29 cellular contexts compared by ENCODE assay signal in the genomic region with DNA sequence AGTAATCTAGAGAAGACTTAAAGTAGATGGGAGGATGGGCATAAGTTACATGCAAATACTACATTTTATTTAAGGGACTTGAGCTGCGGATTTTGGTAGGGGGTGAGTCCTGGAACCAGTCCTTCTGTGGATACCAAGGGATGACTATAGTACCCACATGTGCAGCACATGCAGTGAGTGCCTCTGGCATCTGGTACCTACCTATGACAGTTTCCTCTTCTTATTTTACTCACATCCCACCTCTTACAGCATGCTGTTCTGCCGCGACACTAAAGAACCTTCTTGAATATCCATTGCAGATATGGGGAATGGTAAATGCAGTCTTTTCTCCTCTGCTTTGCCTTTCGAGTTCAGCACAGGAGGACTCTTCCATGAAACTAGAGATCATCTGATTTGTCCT. TPM values are rescaled to one million over a fixed set of nuclear protein-coding genes. Genes with fewer than 3 reads are reported as not detected.
DNase-seq lines count a peak whose midpoint lies in the region; ATAC-seq, FAIRE-seq and TF ChIP-seq lines count a peak whose summit lies in the region.
"Had no signal": no experiment of that assay in that cellular context is flagged by ENCODE, and none has a peak within 500 bp of the region (broad histone marks: within the 10 kb centered on the region; RNA-seq: fewer than 3 reads in every experiment).

No MANE protein-coding gene starts in this region.

- no peaks in the 10 kb centered on the region for H3K27me3 Mint-ChIP-seq in activated CD8-positive, alpha-beta T cell treated with anti-CD3 and anti-CD28 coated beads for 36 hours
- H3K27me3 Mint-ChIP-seq in activated CD8-positive, alpha-beta T cell treated with anti-CD3 and anti-CD28 coated beads, Interleukin-2, amount 10 ng/mL, durations not matched to agents 7 days and 5 days (ENCODE audit: low read depth) = no peaks in the 10 kb centered on the region
- no peaks in the 10 kb centered on the region for H3K27me3 Mint-ChIP-seq in astrocyte (ENCODE audit: low read depth, unreplicated experiment)
- H3K27me3 Mint-ChIP-seq in nephron (ENCODE audit: low read depth) = peaks cover 4% of the 10 kb centered on the region
- H3K27me3 Mint-ChIP-seq: activated naive CD8-positive, alpha-beta T cell treated with anti-CD3 and anti-CD28 coated beads, Interleukin-2, amount 10 ng/mL, durations not matched to agents 7 days and 5 days; IgD-negative memory B cell had no signal

- intact Hi-C loops in activated CD8-positive, alpha-beta T cell treated with anti-CD3 and anti-CD28 coated beads for 36 hours (cut with micrococcal nuclease) = no loop called here
- intact Hi-C loops in HCT116 (cut with micrococcal nuclease) = no loop called here

- H3K4me1 Mint-ChIP-seq in activated CD8-positive, alpha-beta T cell treated with anti-CD3 and anti-CD28 coated beads for 36 hours (ENCODE audit: low read depth) = peaks cover 41% of the 10 kb centered on the region
- H3K4me1 Mint-ChIP-seq in activated CD8-positive, alpha-beta T cell treated with anti-CD3 and anti-CD28 coated beads, Interleukin-2, amount 10 ng/mL, durations not matched to agents 7 days and 5 days (ENCODE audit: low read depth) = peaks cover 26% of the 10 kb centered on the region
- peaks cover 17% of the 10 kb centered on the region for H3K4me1 Mint-ChIP-seq in astrocyte (ENCODE audit: low read depth, unreplicated experiment)
- peaks cover 47% of the 10 kb centered on the region for H3K4me1 Mint-ChIP-seq in nephron

- peaks cover 63% of the 10 kb centered on the region for H3K79me2 ChIP-seq in HCT116 (ENCODE audit: insufficient read depth, low read length)
- peaks cover 39% of the 10 kb centered on the region for H3K79me2 ChIP-seq in astrocyte (ENCODE audit: insufficient read depth, low read length)

- RAD21 ChIA-PET in HCT116 (lab: Charles Lee; ENCODE audit: low non-redundant PET in 1 of 2, low total read pairs in 2 of 2, uncharacterized antibody in 2 of 2, unreplicated experiment in 2 of 2) = no interaction called here

- no peak for ATAC-seq in activated CD8-positive, alpha-beta T cell treated with anti-CD3 and anti-CD28 coated beads for 36 hours
- ATAC-seq in activated CD8-positive, alpha-beta T cell treated with anti-CD3 and anti-CD28 coated beads, Interleukin-2, amount 10 ng/mL, durations not matched to agents 7 days and 5 days = no peak
- ATAC-seq in HCT116 = no peak
- no peak for ATAC-seq in GM21515 (IDR thresholded peaks at IDR 0.05; ENCODE audit: unreplicated experiment)
- ATAC-seq: activated CD4-positive, CD25-positive, alpha-beta regulatory T cell treated with anti-CD3 and anti-CD28 coated beads, Interleukin-2, amount 50 U/mL, for 24 hours; heart right ventricle; upper lobe of right lung had no signal

- CTCF ChIA-PET in activated CD8-positive, alpha-beta T cell treated with anti-CD3 and anti-CD28 coated beads for 36 hours (lab: Charles Lee) = interaction anchor here (5.0 kb wide), 1 partner anchor 350 kb away, joined by 37 read pairs; no protein-coding TSS in a partner anchor
- CTCF ChIA-PET in activated CD8-positive, alpha-beta T cell treated with anti-CD3 and anti-CD28 coated beads, Interleukin-2, amount 10 ng/mL, durations not matched to agents 7 days and 5 days (lab: Charles Lee) = interaction anchor here (2.2 to 3.9 kb wide), 2 partner anchors 7 to 351 kb away, joined by 8 to 32 read pairs; no protein-coding TSS in a partner anchor
- CTCF ChIA-PET in HCT116 (lab: Charles Lee) = no interaction called here

- H2AFZ ChIP-seq in HCT116 (ENCODE audit: low read depth, low read length, poor library complexity, severe bottlenecking) (no peak overlapping the region), astrocyte (ENCODE audit: low read depth, low read length) (no peak overlapping the region)

- no peaks in the 10 kb centered on the region for H3K9me2 ChIP-seq in HCT116 (ENCODE audit: insufficient read depth)

- TF ChIP-seq RAD21 in HCT116 (IDR thresholded peaks at IDR 0.05; ENCODE audit: low read depth) = no peak

- H3K4me3 ChIP-seq in HCT116 (replicated peaks in 1 of 2; ENCODE audit: low read depth in 1 of 2, low read length in 2 of 2) (no peak overlapping the region), astrocyte (ENCODE audit: insufficient read depth, low read depth, low read length) (no peak overlapping the region)
- H3K4me3 ChIP-seq: lung had no signal

- H3K4me1 ChIP-seq in HCT116 (ENCODE audit: control insufficient read depth in 1 of 2, insufficient read depth in 2 of 2, low read length in 2 of 2) (peaks cover 11 to 24% of the 10 kb centered on the region in 2 experiments; a peak in 3 of 4 replicates), astrocyte (ENCODE audit: insufficient read depth, low read length) (peaks cover 16% of the 10 kb centered on the region)

- BruUV-seq in HCT116 (replicated peaks; lab: Mats Ljungman, UMichigan) = no TSS peak

- FAIRE-seq in astrocyte (lab: Jason Lieb, UNC) = no peak
- FAIRE-seq: GM19239, RCC 7860 had no signal

- H3K27ac ChIP-seq in HCT116 (ENCODE audit: low read depth, low read length) (no peak overlapping the region), astrocyte (ENCODE audit: low read depth, low read length) (no peak overlapping the region)
- H3K27ac ChIP-seq: brain microvascular endothelial cell, heart right ventricle, HL-60, SK-N-MC, upper lobe of right lung had no signal

- POLR2A ChIA-PET in activated CD8-positive, alpha-beta T cell treated with anti-CD3 and anti-CD28 coated beads for 36 hours (lab: Charles Lee) = interaction anchor here (1.3 to 2.5 kb wide), 2 partner anchors 10 to 22 kb away, joined by 5 to 10 read pairs; no protein-coding TSS in a partner anchor
- POLR2A ChIA-PET in activated CD8-positive, alpha-beta T cell treated with anti-CD3 and anti-CD28 coated beads, Interleukin-2, amount 10 ng/mL, durations not matched to agents 7 days and 5 days (lab: Charles Lee) = no interaction called here
- POLR2A ChIA-PET in HCT116 (lab: Charles Lee) = interaction anchor here (0.7 kb wide), 1 partner anchor 403 kb away, joined by 4 read pairs; no protein-coding TSS in a partner anchor

- no peak for TF ChIP-seq CTCF in activated CD8-positive, alpha-beta T cell treated with anti-CD3 and anti-CD28 coated beads for 36 hours (IDR thresholded peaks at IDR 0.05)
- no peak for TF ChIP-seq CTCF in HCT116 (IDR thresholded peaks at IDR 0.05 in 2 of 3, conservative IDR thresholded peaks at IDR 0.05 in 1 of 3; ENCODE audit: borderline replicate concordance in 1 of 3, insufficient read depth in 1 of 3, low read depth in 2 of 3, low read length in 2 of 3)
- no peak for TF ChIP-seq CTCF in astrocyte (IDR thresholded peaks at IDR 0.05; ENCODE audit: insufficient read depth, low read depth, low read length)
- TF ChIP-seq CTCF in nephron (IDR thresholded peaks at IDR 0.05; ENCODE audit: unreplicated experiment in 3 of 3) = no peak

- H4K20me1 ChIP-seq in HCT116 (ENCODE audit: insufficient read depth) (no peaks in the 10 kb centered on the region), astrocyte (ENCODE audit: insufficient read depth, low read length) (no peaks in the 10 kb centered on the region)

- H3K4me3 Mint-ChIP-seq in activated CD8-positive, alpha-beta T cell treated with anti-CD3 and anti-CD28 coated beads for 36 hours = peak overlapping the region; percentile 92
- no peak overlapping the region for H3K4me3 Mint-ChIP-seq in activated CD8-positive, alpha-beta T cell treated with anti-CD3 and anti-CD28 coated beads, Interleukin-2, amount 10 ng/mL, durations not matched to agents 7 days and 5 days
- H3K4me3 Mint-ChIP-seq in astrocyte (ENCODE audit: unreplicated experiment) = peak overlapping the region; percentile 21
- peak overlapping the region; percentile 84 to 97 (median 97) for H3K4me3 Mint-ChIP-seq in nephron

- H3K27me3 ChIP-seq in HCT116 (ENCODE audit: insufficient read depth, low read length) = no peaks in the 10 kb centered on the region
- no peaks in the 10 kb centered on the region for H3K27me3 ChIP-seq in astrocyte (ENCODE audit: insufficient read depth, low read length)
- H3K27me3 ChIP-seq: brain microvascular endothelial cell, heart right ventricle, upper lobe of right lung had no signal

- peaks cover 37% of the 10 kb centered on the region for H3K36me3 Mint-ChIP-seq in activated CD8-positive, alpha-beta T cell treated with anti-CD3 and anti-CD28 coated beads for 36 hours (ENCODE audit: low read depth)
- H3K36me3 Mint-ChIP-seq in activated CD8-positive, alpha-beta T cell treated with anti-CD3 and anti-CD28 coated beads, Interleukin-2, amount 10 ng/mL, durations not matched to agents 7 days and 5 days (ENCODE audit: low read depth) = peaks cover 13% of the 10 kb centered on the region
- H3K36me3 Mint-ChIP-seq in astrocyte (ENCODE audit: low read depth, unreplicated experiment) (peaks cover 4% of the 10 kb centered on the region), nephron (ENCODE audit: low read depth) (peaks cover 9% of the 10 kb centered on the region)

- H3K9me3 Mint-ChIP-seq in activated CD8-positive, alpha-beta T cell treated with anti-CD3 and anti-CD28 coated beads for 36 hours = no peaks in the 10 kb centered on the region
- H3K9me3 Mint-ChIP-seq in activated CD8-positive, alpha-beta T cell treated with anti-CD3 and anti-CD28 coated beads, Interleukin-2, amount 10 ng/mL, durations not matched to agents 7 days and 5 days (ENCODE audit: insufficient read depth) = no peaks in the 10 kb centered on the region
- no peaks in the 10 kb centered on the region for H3K9me3 Mint-ChIP-seq in astrocyte (ENCODE audit: unreplicated experiment)
- no peaks in the 10 kb centered on the region for H3K9me3 Mint-ChIP-seq in nephron
- H3K9me3 Mint-ChIP-seq: activated naive CD8-positive, alpha-beta T cell treated with anti-CD3 and anti-CD28 coated beads, Interleukin-2, amount 10 ng/mL, durations not matched to agents 7 days and 5 days; H9; IgD-negative memory B cell had no signal

- H3K9me3 ChIP-seq in HCT116 (ENCODE audit: control insufficient read depth in 1 of 2, insufficient read depth in 1 of 2, low read depth in 1 of 2, low read length in 2 of 2) (no peaks in the 10 kb centered on the region), astrocyte (ENCODE audit: insufficient read depth, low read depth, low read length) (no peaks in the 10 kb centered on the region)
- H3K9me3 ChIP-seq: heart right ventricle, upper lobe of right lung had no signal

- H3K27ac Mint-ChIP-seq in activated CD8-positive, alpha-beta T cell treated with anti-CD3 and anti-CD28 coated beads for 36 hours = no peak overlapping the region
- H3K27ac Mint-ChIP-seq in activated CD8-positive, alpha-beta T cell treated with anti-CD3 and anti-CD28 coated beads, Interleukin-2, amount 10 ng/mL, durations not matched to agents 7 days and 5 days = no peak overlapping the region
- H3K27ac Mint-ChIP-seq in astrocyte (ENCODE audit: unreplicated experiment) = no peak overlapping the region
- H3K27ac Mint-ChIP-seq in nephron = peak overlapping the region; percentile 3 to 98 (median 74)
- H3K27ac Mint-ChIP-seq: activated naive CD8-positive, alpha-beta T cell treated with anti-CD3 and anti-CD28 coated beads, Interleukin-2, amount 10 ng/mL, durations not matched to agents 7 days and 5 days had no signal

- H3K36me3 ChIP-seq in HCT116 (ENCODE audit: control insufficient read depth in 1 of 2, insufficient read depth in 2 of 2, low read length in 2 of 2) (peaks cover 6 to 21% of the 10 kb centered on the region in 2 experiments; a peak in 3 of 4 replicates), astrocyte (ENCODE audit: insufficient read depth, low read length) (no peaks in the 10 kb centered on the region)
- H3K36me3 ChIP-seq: brain microvascular endothelial cell had no signal

- H3K4me2 ChIP-seq in HCT116 (ENCODE audit: low read length) (peak overlapping the region; percentile 20; the same call in 1 of the 2 replicates), astrocyte (ENCODE audit: low read length) (no peak overlapping the region)

- DNase-seq in activated CD8-positive, alpha-beta T cell treated with anti-CD3 and anti-CD28 coated beads for 36 hours = no peak
- no peak for DNase-seq in activated CD8-positive, alpha-beta T cell treated with anti-CD3 and anti-CD28 coated beads, Interleukin-2, amount 10 ng/mL, durations not matched to agents 7 days and 5 days
- DNase-seq in HCT116 (ENCODE audit: low read depth, low spot score) (no peak), astrocyte (ENCODE audit: low read depth) (no peak), hepatic stellate cell (ENCODE audit: low spot score) (no peak), globus pallidus (ENCODE audit: low spot score) (no peak)
- DNase-seq: activated naive CD8-positive, alpha-beta T cell treated with anti-CD3 and anti-CD28 coated beads, Interleukin-2, amount 10 ng/mL, durations not matched to agents 7 days and 5 days; brain microvascular endothelial cell; cortex of kidney; DMS 273 treated with DMSO at 0.1 percent for 48 hours; GF-D8; H9; heart right ventricle; NCI-H187 treated with DMSO at 0.1 percent for 48 hours; NCI-H2227 treated with DMSO at 0.1 percent for 48 hours; T1000; upper lobe of right lung had no signal

- H3K9ac ChIP-seq in HCT116 (ENCODE audit: low read length) (no peak overlapping the region), astrocyte (ENCODE audit: low read length) (no peak overlapping the region)

- TF ChIP-seq POLR2A in HCT116 (IDR thresholded peaks at IDR 0.05; ENCODE audit: borderline replicate concordance, extremely low read depth, insufficient read depth, insufficient read length) = no peak

RNA-seq across cellular contexts. Expression of gene TSEN2, which starts 1.7 kb away (rescaled TPM):
- 10 to 100 TPM; 19.4 to 21.4 TPM for total RNA-seq in activated CD8-positive, alpha-beta T cell treated with anti-CD3 and anti-CD28 coated beads for 36 hours
- total RNA-seq in activated CD8-positive, alpha-beta T cell treated with anti-CD3 and anti-CD28 coated beads, Interleukin-2, amount 10 ng/mL, durations not matched to agents 7 days and 5 days = 10 to 100 TPM in 1 of 2 experiments, 1 to 10 TPM in 1; 9.4 to 10.7 TPM
- total RNA-seq in HCT116 (2021; ENCODE audit: unreplicated experiment) (35.5 TPM), astrocyte (9.7 TPM in 2 replicates)
- polyA plus RNA-seq in HCT116 (2012) = 16.1 and 21.7 TPM in 2 replicates

RNA-seq across cellular contexts. Expression of gene MKRN2OS, which starts 59.3 kb away (rescaled TPM):
- not detected for total RNA-seq in activated CD8-positive, alpha-beta T cell treated with anti-CD3 and anti-CD28 coated beads for 36 hours
- total RNA-seq in activated CD8-positive, alpha-beta T cell treated with anti-CD3 and anti-CD28 coated beads, Interleukin-2, amount 10 ng/mL, durations not matched to agents 7 days and 5 days = not detected
- total RNA-seq in HCT116 (2021; ENCODE audit: unreplicated experiment) (not detected), astrocyte (0.25 TPM in 1 of 2 replicates, not detected in the other)
- 0.90 and 1.8 TPM in 2 replicates for polyA plus RNA-seq in HCT116 (2012)
- total RNA-seq: A673; activated naive CD8-positive, alpha-beta T cell treated with anti-CD3 and anti-CD28 coated beads, Interleukin-2, amount 10 ng/mL, durations not matched to agents 7 days and 5 days; myocyte; posterior vena cava; upper lobe of right lung had no signal
- polyA plus RNA-seq: heart right ventricle, IgD-negative memory B cell had no signal

Comparison
In these comparisons a context has a peak if more than half of its experiments do, and no peak if none do; other contexts are left out.
1. H3K27ac Mint-ChIP-seq: peak in nephron (3 of 3); none in activated CD8-positive, alpha-beta T cell treated with anti-CD3 and anti-CD28 coated beads for 36 hours (single experiment), activated CD8-positive, alpha-beta T cell treated with anti-CD3 and anti-CD28 coated beads, Interleukin-2, amount 10 ng/mL, durations not matched to agents 7 days and 5 days (single experiment) and astrocyte (single experiment).